In genomic region chr7:4645241-4645640, GRCh38 we compare ENCODE assay signal across 22 cellular contexts.
"Had no signal": no experiment of that assay in that cellular context is flagged by ENCODE, and none has a peak within 500 bp of the region (broad histone marks: within the 10 kb centered on the region; RNA-seq: fewer than 3 reads in every experiment).

No MANE protein-coding gene starts in this region.

- H3K27ac ChIP-seq: dorsolateral prefrontal cortex, foreskin keratinocyte, psoas muscle, spleen, tibial artery, upper lobe of left lung, uterus had no signal

- H3K9me3 ChIP-seq: psoas muscle, tibial artery, upper lobe of left lung, uterus had no signal

- H3K4me3 ChIP-seq: dorsolateral prefrontal cortex, lung, psoas muscle, spleen, tibial artery, upper lobe of left lung, uterus had no signal

- ATAC-seq: foreskin keratinocyte; left colon; left ventricle myocardium superior; psoas muscle; sciatic nerve; stimulated activated memory B cell treated with anti-CD40 and anti-IgM and Interleukin-4, amounts not matched to agents 10 μg/mL and 1 μg/mL and 100 μg/mL, for 72 hours had no signal

- H3K4me1 ChIP-seq: uterus had no signal

- DNase-seq: cortex of kidney; dorsolateral prefrontal cortex; effector CD8-positive, alpha-beta T cell; foreskin keratinocyte; head of caudate nucleus; hippocampal formation; left colon; left ventricle myocardium superior; mesenchymal stem cell; midbrain; naive B cell; psoas muscle; spleen; stimulated activated CD4-positive, alpha-beta T cell treated with anti-CD3 and anti-CD28 coated beads, Interleukin-15, amount 100 ng/mL, for 24 hours; stimulated activated CD4-positive, alpha-beta T cell treated with anti-CD3 and anti-CD28 coated beads, Interleukin-1b, Interleukin-23, amount 100 ng/mL, for 48 hours; stimulated activated CD4-positive, alpha-beta T cell treated with anti-CD3 and anti-CD28 coated beads, Interleukin-4, amount 100 ng/mL, for 24 hours; tibial artery; upper lobe of left lung; uterus had no signal

- H3K36me3 ChIP-seq: spleen, tibial artery, upper lobe of left lung, uterus had no signal

- H3K27me3 ChIP-seq: dorsolateral prefrontal cortex, foreskin keratinocyte, spleen, tibial artery, upper lobe of left lung, uterus had no signal
